8 cellular contexts compared by ENCODE assay signal in the genomic region with DNA sequence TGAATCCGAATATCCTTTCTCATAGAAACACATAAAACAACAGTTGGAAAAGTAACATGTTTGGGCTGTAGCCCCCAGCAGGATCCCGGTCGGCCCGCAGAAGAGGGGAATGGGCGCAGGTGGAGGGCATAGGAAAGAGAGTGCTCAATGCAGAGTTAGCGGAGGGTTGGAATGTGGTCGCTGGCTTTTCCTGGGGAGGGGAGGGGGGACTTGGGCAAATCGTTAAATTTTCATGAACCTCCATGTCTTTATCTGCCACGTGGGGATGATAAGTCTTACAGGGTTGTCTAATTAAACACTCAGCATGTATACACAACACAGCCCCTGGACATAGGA. TPM values are rescaled to one million over a fixed set of nuclear protein-coding genes. Genes with fewer than 3 reads are reported as not detected.
DNase-seq lines count a peak whose midpoint lies in the region; ATAC-seq, FAIRE-seq and TF ChIP-seq lines count a peak whose summit lies in the region.

No MANE protein-coding gene starts in this region.

- FAIRE-seq in D721Med (lab: Jason Lieb, UNC): no peak

- H3K4me3 ChIP-seq in astrocyte of the cerebellum (ENCODE audit: low read depth, low read length) (peak overlapping the region; percentile 59), lower lobe of right lung (peak overlapping the region; percentile 81), upper lobe of left lung (peak overlapping the region in 3 of 4 donors; percentile 62 to 78 (median 71))

- no peak for DNase-seq in activated T-cell treated with anti-CD3 and anti-CD28 coated beads, Interleukin-2, amount 50 U/mL, for 72 hours
- DNase-seq in activated T-cell treated with anti-CD3 and anti-CD28 coated beads, Interleukin-2, amount 50 U/mL, for 1 hour: no peak
- no peak for DNase-seq in astrocyte of the cerebellum (ENCODE audit: low read depth)
- no peak for DNase-seq in lower lobe of right lung
- DNase-seq in upper lobe of left lung: no peak
- DNase-seq in D721Med (ENCODE audit: insufficient read length, low spot score): no peak
- DNase-seq in SW 1271 (lab: John Stamatoyannopoulos, UW): no peak
- no peak for DNase-seq in GM03348 (ENCODE audit: low spot score)

- H3K4me1 ChIP-seq in lower lobe of right lung (peaks cover 31% of the 10 kb centered on the region), upper lobe of left lung (peaks cover 20 to 30% (median 25%) of the 10 kb centered on the region in 4 donors)

- no peak for TF ChIP-seq EP300 in upper lobe of left lung (IDR thresholded peaks at IDR 0.05)

- in situ Hi-C loops in astrocyte of the cerebellum (cut with HindIII; ENCODE audit: low sequenced_read_pairs): no loop called here

- peak overlapping the region; percentile 97 for H3K27ac ChIP-seq in lower lobe of right lung
- peak overlapping the region; percentile 95 to 99 (median 96) for H3K27ac ChIP-seq in upper lobe of left lung

- H3K4me3 Mint-ChIP-seq in activated T-cell treated with anti-CD3 and anti-CD28 coated beads, Interleukin-2, amount 50 U/mL, for 72 hours: peak overlapping the region; percentile 92 to 99

- H3K4me1 Mint-ChIP-seq in activated T-cell treated with anti-CD3 and anti-CD28 coated beads, Interleukin-2, amount 50 U/mL, for 72 hours (ENCODE audit: low read depth): peaks cover 27% of the 10 kb centered on the region

- no peak for TF ChIP-seq POLR2A in upper lobe of left lung (IDR thresholded peaks at IDR 0.05)

- H3K36me3 Mint-ChIP-seq in activated T-cell treated with anti-CD3 and anti-CD28 coated beads, Interleukin-2, amount 50 U/mL, for 72 hours (ENCODE audit: insufficient read depth in 2 of 2): no peaks in the 10 kb centered on the region

- TF ChIP-seq CTCF in astrocyte of the cerebellum (IDR thresholded peaks at IDR 0.05; ENCODE audit: low read depth, low read length, missing control alignments) (no peak), lower lobe of right lung (IDR thresholded peaks at IDR 0.05) (no peak), upper lobe of left lung (IDR thresholded peaks at IDR 0.05) (no peak), D721Med (IDR thresholded peaks at IDR 0.05; ENCODE audit: insufficient read depth, missing control alignments) (no peak)

- H3K27me3 Mint-ChIP-seq in activated T-cell treated with anti-CD3 and anti-CD28 coated beads, Interleukin-2, amount 50 U/mL, for 72 hours (ENCODE audit: low read depth): no peaks in the 10 kb centered on the region

- no peak for ATAC-seq in activated T-cell treated with anti-CD3 and anti-CD28 coated beads, Interleukin-2, amount 50 U/mL, for 72 hours (replicated peaks in 1 of 2)
- ATAC-seq in lower lobe of right lung (no peak), upper lobe of left lung (ENCODE audit: low FRiP score in 2 of 2) (no peak)

- H3K9me3 Mint-ChIP-seq in activated T-cell treated with anti-CD3 and anti-CD28 coated beads, Interleukin-2, amount 50 U/mL, for 72 hours: no peaks in the 10 kb centered on the region

- H3K27me3 ChIP-seq in lower lobe of right lung (ENCODE audit: low read depth): no peaks in the 10 kb centered on the region
- H3K27me3 ChIP-seq in upper lobe of left lung: no peaks in the 10 kb centered on the region

- peak overlapping the region; percentile 95 for H3K27ac Mint-ChIP-seq in activated T-cell treated with anti-CD3 and anti-CD28 coated beads, Interleukin-2, amount 50 U/mL, for 72 hours

- intact Hi-C loops in lower lobe of right lung (cut with DNase I): no loop called here

- H3K36me3 ChIP-seq in lower lobe of right lung: peaks cover 7% of the 10 kb centered on the region
- no peaks in the 10 kb centered on the region for H3K36me3 ChIP-seq in upper lobe of left lung

- H3K9me3 ChIP-seq in lower lobe of right lung (no peaks in the 10 kb centered on the region), upper lobe of left lung (no peaks in the 10 kb centered on the region)

- WGBS in upper lobe of left lung, 2 donors: 5 to 11% methylated on average over 9 of the region's 9 CpGs

RNA-seq across cellular contexts. Expression of gene SLC46A3, which starts 0.4 kb away (rescaled TPM):
- 1 to 10 TPM; 7.2 to 7.3 TPM for total RNA-seq in activated T-cell treated with anti-CD3 and anti-CD28 coated beads, Interleukin-2, amount 50 U/mL, for 72 hours
- total RNA-seq in lower lobe of right lung (22.7 TPM), upper lobe of left lung (10 to 100 TPM in 5 of 6 donors, 1 to 10 TPM in 1; 5.8 to 25.0 (median 14.6) TPM)
